Comparison of ENCODE assay signal across 1 cellular context in genomic region chr20:44618318-44618731, GRCh38.
TF ChIP-seq lines count a peak whose summit lies in the region.

No MANE protein-coding gene starts in this region.

TF ChIP-seq in WTC11, 78 proteins besides CTCF, POLR2A, EP300 and RAD21 (continued from another document):
- TF ChIP-seq ERG (CRISPR knock-in tag; IDR thresholded peaks at IDR 0.05) (no peak), SP1 (CRISPR knock-in tag; conservative IDR thresholded peaks at IDR 0.05) (no peak), SOX15 (CRISPR knock-in tag; IDR thresholded peaks at IDR 0.05) (no peak), NR2C2 (CRISPR knock-in tag; IDR thresholded peaks at IDR 0.05) (no peak), ZNF138 (CRISPR knock-in tag; conservative IDR thresholded peaks at IDR 0.05) (no peak), FOXP1 (CRISPR knock-in tag; IDR thresholded peaks at IDR 0.05; ENCODE audit: borderline replicate concordance) (no peak), E2F4 (CRISPR knock-in tag; IDR thresholded peaks at IDR 0.05; ENCODE audit: borderline replicate concordance, low read depth) (no peak), ZNF416 (CRISPR knock-in tag; IDR thresholded peaks at IDR 0.05) (no peak), NR1H2 (CRISPR knock-in tag; IDR thresholded peaks at IDR 0.05) (no peak)
- TF ChIP-seq, protein P1, sequence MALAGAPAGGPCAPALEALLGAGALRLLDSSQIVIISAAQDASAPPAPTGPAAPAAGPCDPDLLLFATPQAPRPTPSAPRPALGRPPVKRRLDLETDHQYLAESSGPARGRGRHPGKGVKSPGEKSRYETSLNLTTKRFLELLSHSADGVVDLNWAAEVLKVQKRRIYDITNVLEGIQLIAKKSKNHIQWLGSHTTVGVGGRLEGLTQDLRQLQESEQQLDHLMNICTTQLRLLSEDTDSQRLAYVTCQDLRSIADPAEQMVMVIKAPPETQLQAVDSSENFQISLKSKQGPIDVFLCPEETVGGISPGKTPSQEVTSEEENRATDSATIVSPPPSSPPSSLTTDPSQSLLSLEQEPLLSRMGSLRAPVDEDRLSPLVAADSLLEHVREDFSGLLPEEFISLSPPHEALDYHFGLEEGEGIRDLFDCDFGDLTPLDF (CRISPR knock-in tag; IDR thresholded peaks at IDR 0.05), result no peak
